1 cellular context compared by ENCODE assay signal in the genomic region with DNA sequence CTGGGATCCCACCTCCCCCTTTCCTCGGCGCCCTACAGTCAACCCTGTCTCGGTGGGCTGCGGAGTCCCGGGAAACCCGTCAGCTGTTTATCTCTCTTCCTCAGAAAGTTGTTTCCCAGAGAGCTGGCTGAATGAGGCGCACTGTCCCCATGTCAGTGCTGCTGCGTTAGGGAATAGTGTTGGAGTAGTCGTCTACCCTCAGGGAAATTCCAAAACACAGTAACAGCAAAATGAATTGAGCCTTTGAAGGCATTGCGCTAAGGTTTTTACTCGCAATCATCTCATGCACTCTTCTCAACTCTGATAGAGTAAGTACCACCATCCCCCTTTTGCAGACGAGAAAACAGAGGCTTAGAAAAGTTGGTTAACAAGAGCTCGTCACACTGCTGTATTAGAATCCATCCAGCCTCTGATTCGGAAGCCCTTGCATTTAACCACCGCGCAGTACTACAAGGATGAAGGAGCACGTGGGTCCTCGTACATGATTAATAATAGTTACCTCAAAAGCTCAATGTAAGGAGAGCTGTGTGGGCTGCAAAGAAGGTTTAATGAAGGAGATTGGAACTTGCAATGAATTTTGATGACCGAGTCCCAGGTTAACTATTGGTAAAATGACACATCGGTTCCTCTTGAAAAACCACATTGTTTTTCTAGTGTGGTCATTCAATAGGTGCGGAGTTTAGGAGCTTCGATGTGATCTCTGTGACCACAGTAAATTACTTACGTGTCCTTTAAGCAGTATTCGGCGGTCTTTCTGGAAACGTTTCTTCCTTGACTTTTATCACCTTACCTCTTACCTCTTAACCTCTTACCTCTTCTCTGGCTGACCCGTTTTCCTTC.
TF ChIP-seq lines count a peak whose summit lies in the region.

No MANE protein-coding gene starts in this region.

TF ChIP-seq in HepG2, 621 proteins besides CTCF, POLR2A, EP300 and RAD21 (continued from another document):
- TF ChIP-seq RELA (CRISPR knock-in tag; IDR thresholded peaks at IDR 0.05), result no peak
- TF ChIP-seq KLF11 (CRISPR knock-in tag; IDR thresholded peaks at IDR 0.05), result no peak
- no peak for TF ChIP-seq HNRNPK (IDR thresholded peaks at IDR 0.05; ENCODE audit: low read depth, low read length, poor library complexity, severe bottlenecking)
- TF ChIP-seq ASH2L (IDR thresholded peaks at IDR 0.05; ENCODE audit: insufficient read length, low read depth, low read length), result no peak
- 0 out of 2 replicates have a peak, but pooled peaks have one; percentile 12 for TF ChIP-seq ZSCAN25 (CRISPR knock-in tag; IDR thresholded peaks at IDR 0.05)
- no peak for TF ChIP-seq ZNF672 (CRISPR knock-in tag; IDR thresholded peaks at IDR 0.05)
- no peak for TF ChIP-seq SP140L (CRISPR knock-in tag; IDR thresholded peaks at IDR 0.05; ENCODE audit: borderline replicate concordance)
- no peak for TF ChIP-seq HDAC6 (IDR thresholded peaks at IDR 0.05; ENCODE audit: low read depth, low read length)
- no peak for TF ChIP-seq FOXP1 (IDR thresholded peaks at IDR 0.05)
- no peak for TF ChIP-seq FOXP1 (CRISPR knock-in tag; IDR thresholded peaks at IDR 0.05)
- TF ChIP-seq KAT7 (CRISPR knock-in tag; IDR thresholded peaks at IDR 0.05; ENCODE audit: borderline replicate concordance), result no peak
- TF ChIP-seq CC2D1A (CRISPR knock-in tag; IDR thresholded peaks at IDR 0.05), result no peak
- TF ChIP-seq, protein P1, sequence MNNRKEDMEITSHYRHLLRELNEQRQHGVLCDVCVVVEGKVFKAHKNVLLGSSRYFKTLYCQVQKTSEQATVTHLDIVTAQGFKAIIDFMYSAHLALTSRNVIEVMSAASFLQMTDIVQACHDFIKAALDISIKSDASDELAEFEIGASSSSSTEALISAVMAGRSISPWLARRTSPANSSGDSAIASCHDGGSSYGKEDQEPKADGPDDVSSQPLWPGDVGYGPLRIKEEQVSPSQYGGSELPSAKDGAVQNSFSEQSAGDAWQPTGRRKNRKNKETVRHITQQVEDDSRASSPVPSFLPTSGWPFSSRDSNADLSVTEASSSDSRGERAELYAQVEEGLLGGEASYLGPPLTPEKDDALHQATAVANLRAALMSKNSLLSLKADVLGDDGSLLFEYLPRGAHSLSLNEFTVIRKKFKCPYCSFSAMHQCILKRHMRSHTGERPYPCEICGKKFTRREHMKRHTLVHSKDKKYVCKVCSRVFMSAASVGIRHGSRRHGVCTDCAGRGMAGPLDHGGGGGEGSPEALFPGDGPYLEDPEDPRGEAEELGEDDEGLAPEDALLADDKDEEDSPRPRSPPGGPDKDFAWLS (CRISPR knock-in tag; IDR thresholded peaks at IDR 0.05; ENCODE audit: borderline replicate concordance), result no peak
- TF ChIP-seq, protein P2, sequence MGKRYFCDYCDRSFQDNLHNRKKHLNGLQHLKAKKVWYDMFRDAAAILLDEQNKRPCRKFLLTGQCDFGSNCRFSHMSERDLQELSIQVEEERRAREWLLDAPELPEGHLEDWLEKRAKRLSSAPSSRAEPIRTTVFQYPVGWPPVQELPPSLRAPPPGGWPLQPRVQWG (CRISPR knock-in tag; IDR thresholded peaks at IDR 0.05; ENCODE audit: borderline replicate concordance, low read depth), result no peak
- no peak for TF ChIP-seq ZNF496 (CRISPR knock-in tag; IDR thresholded peaks at IDR 0.05; ENCODE audit: insufficient replicate concordance)
- TF ChIP-seq ATRX (CRISPR knock-in tag; IDR thresholded peaks at IDR 0.05; ENCODE audit: borderline replicate concordance), result no peak
- TF ChIP-seq ZNF256 (CRISPR knock-in tag; conservative IDR thresholded peaks at IDR 0.05), result no peak
- no peak for TF ChIP-seq ZNF720 (CRISPR knock-in tag; IDR thresholded peaks at IDR 0.05)
- no peak for TF ChIP-seq CCDC6 (CRISPR knock-in tag; IDR thresholded peaks at IDR 0.05)
- no peak for TF ChIP-seq ZNF224 (CRISPR knock-in tag; IDR thresholded peaks at IDR 0.05)
- peak; percentile 1; the same call in 1 of the 2 replicates for TF ChIP-seq ZBTB20 (CRISPR knock-in tag; IDR thresholded peaks at IDR 0.05; ENCODE audit: borderline replicate concordance, low read depth)
- no peak; the same call in 1 of the 2 replicates for TF ChIP-seq SP5 (CRISPR knock-in tag; IDR thresholded peaks at IDR 0.05; ENCODE audit: borderline replicate concordance, low read depth)
- TF ChIP-seq, protein P3, sequence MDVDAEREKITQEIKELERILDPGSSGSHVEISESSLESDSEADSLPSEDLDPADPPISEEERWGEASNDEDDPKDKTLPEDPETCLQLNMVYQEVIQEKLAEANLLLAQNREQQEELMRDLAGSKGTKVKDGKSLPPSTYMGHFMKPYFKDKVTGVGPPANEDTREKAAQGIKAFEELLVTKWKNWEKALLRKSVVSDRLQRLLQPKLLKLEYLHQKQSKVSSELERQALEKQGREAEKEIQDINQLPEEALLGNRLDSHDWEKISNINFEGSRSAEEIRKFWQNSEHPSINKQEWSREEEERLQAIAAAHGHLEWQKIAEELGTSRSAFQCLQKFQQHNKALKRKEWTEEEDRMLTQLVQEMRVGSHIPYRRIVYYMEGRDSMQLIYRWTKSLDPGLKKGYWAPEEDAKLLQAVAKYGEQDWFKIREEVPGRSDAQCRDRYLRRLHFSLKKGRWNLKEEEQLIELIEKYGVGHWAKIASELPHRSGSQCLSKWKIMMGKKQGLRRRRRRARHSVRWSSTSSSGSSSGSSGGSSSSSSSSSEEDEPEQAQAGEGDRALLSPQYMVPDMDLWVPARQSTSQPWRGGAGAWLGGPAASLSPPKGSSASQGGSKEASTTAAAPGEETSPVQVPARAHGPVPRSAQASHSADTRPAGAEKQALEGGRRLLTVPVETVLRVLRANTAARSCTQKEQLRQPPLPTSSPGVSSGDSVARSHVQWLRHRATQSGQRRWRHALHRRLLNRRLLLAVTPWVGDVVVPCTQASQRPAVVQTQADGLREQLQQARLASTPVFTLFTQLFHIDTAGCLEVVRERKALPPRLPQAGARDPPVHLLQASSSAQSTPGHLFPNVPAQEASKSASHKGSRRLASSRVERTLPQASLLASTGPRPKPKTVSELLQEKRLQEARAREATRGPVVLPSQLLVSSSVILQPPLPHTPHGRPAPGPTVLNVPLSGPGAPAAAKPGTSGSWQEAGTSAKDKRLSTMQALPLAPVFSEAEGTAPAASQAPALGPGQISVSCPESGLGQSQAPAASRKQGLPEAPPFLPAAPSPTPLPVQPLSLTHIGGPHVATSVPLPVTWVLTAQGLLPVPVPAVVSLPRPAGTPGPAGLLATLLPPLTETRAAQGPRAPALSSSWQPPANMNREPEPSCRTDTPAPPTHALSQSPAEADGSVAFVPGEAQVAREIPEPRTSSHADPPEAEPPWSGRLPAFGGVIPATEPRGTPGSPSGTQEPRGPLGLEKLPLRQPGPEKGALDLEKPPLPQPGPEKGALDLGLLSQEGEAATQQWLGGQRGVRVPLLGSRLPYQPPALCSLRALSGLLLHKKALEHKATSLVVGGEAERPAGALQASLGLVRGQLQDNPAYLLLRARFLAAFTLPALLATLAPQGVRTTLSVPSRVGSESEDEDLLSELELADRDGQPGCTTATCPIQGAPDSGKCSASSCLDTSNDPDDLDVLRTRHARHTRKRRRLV (CRISPR knock-in tag; IDR thresholded peaks at IDR 0.05), result no peak; the same call in 1 of the 2 replicates
- TF ChIP-seq POGZ (CRISPR knock-in tag; IDR thresholded peaks at IDR 0.05), result peak; percentile 10; the same call in 1 of the 2 replicates
- TF ChIP-seq ZNF343 (CRISPR knock-in tag; IDR thresholded peaks at IDR 0.05), result 0 out of 2 replicates have a peak, but pooled peaks have one; percentile 34
- TF ChIP-seq, protein P4, sequence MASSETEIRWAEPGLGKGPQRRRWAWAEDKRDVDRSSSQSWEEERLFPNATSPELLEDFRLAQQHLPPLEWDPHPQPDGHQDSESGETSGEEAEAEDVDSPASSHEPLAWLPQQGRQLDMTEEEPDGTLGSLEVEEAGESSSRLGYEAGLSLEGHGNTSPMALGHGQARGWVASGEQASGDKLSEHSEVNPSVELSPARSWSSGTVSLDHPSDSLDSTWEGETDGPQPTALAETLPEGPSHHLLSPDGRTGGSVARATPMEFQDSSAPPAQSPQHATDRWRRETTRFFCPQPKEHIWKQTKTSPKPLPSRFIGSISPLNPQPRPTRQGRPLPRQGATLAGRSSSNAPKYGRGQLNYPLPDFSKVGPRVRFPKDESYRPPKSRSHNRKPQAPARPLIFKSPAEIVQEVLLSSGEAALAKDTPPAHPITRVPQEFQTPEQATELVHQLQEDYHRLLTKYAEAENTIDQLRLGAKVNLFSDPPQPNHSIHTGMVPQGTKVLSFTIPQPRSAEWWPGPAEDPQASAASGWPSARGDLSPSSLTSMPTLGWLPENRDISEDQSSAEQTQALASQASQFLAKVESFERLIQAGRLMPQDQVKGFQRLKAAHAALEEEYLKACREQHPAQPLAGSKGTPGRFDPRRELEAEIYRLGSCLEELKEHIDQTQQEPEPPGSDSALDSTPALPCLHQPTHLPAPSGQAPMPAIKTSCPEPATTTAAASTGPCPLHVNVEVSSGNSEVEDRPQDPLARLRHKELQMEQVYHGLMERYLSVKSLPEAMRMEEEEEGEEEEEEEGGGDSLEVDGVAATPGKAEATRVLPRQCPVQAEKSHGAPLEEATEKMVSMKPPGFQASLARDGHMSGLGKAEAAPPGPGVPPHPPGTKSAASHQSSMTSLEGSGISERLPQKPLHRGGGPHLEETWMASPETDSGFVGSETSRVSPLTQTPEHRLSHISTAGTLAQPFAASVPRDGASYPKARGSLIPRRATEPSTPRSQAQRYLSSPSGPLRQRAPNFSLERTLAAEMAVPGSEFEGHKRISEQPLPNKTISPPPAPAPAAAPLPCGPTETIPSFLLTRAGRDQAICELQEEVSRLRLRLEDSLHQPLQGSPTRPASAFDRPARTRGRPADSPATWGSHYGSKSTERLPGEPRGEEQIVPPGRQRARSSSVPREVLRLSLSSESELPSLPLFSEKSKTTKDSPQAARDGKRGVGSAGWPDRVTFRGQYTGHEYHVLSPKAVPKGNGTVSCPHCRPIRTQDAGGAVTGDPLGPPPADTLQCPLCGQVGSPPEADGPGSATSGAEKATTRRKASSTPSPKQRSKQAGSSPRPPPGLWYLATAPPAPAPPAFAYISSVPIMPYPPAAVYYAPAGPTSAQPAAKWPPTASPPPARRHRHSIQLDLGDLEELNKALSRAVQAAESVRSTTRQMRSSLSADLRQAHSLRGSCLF (CRISPR knock-in tag; IDR thresholded peaks at IDR 0.05; ENCODE audit: borderline replicate concordance), result no peak
- TF ChIP-seq HOXA3 (CRISPR knock-in tag; IDR thresholded peaks at IDR 0.05), result no peak
- TF ChIP-seq ZNF546 (CRISPR knock-in tag; conservative IDR thresholded peaks at IDR 0.05), result no peak
- TF ChIP-seq, protein P5, sequence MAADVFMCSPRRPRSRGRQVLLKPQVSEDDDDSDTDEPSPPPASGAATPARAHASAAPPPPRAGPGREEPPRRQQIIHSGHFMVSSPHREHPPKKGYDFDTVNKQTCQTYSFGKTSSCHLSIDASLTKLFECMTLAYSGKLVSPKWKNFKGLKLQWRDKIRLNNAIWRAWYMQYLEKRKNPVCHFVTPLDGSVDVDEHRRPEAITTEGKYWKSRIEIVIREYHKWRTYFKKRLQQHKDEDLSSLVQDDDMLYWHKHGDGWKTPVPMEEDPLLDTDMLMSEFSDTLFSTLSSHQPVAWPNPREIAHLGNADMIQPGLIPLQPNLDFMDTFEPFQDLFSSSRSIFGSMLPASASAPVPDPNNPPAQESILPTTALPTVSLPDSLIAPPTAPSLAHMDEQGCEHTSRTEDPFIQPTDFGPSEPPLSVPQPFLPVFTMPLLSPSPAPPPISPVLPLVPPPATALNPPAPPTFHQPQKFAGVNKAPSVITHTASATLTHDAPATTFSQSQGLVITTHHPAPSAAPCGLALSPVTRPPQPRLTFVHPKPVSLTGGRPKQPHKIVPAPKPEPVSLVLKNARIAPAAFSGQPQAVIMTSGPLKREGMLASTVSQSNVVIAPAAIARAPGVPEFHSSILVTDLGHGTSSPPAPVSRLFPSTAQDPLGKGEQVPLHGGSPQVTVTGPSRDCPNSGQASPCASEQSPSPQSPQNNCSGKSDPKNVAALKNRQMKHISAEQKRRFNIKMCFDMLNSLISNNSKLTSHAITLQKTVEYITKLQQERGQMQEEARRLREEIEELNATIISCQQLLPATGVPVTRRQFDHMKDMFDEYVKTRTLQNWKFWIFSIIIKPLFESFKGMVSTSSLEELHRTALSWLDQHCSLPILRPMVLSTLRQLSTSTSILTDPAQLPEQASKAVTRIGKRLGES (CRISPR knock-in tag; IDR thresholded peaks at IDR 0.05; ENCODE audit: borderline replicate concordance), result no peak
- TF ChIP-seq, protein P6, sequence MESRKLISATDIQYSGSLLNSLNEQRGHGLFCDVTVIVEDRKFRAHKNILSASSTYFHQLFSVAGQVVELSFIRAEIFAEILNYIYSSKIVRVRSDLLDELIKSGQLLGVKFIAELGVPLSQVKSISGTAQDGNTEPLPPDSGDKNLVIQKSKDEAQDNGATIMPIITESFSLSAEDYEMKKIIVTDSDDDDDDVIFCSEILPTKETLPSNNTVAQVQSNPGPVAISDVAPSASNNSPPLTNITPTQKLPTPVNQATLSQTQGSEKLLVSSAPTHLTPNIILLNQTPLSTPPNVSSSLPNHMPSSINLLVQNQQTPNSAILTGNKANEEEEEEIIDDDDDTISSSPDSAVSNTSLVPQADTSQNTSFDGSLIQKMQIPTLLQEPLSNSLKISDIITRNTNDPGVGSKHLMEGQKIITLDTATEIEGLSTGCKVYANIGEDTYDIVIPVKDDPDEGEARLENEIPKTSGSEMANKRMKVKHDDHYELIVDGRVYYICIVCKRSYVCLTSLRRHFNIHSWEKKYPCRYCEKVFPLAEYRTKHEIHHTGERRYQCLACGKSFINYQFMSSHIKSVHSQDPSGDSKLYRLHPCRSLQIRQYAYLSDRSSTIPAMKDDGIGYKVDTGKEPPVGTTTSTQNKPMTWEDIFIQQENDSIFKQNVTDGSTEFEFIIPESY (CRISPR knock-in tag; IDR thresholded peaks at IDR 0.05), result no peak
